In genomic region chr17:78020717-78021108, GRCh38 we compare ENCODE assay signal across 1 cellular context.
TF ChIP-seq lines count a peak whose summit lies in the region.

No MANE protein-coding gene starts in this region.

TF ChIP-seq in GM12878, 131 proteins besides CTCF, POLR2A, EP300 and RAD21 (continued from another document):
- TF ChIP-seq CEBPZ (IDR thresholded peaks at IDR 0.05; ENCODE audit: low read depth, low read length) (no peak), ZNF24 (IDR thresholded peaks at IDR 0.05) (no peak)
